8 cellular contexts compared by ENCODE assay signal in genomic region chr20:33947709-33948295, GRCh38. TPM values are rescaled to one million over a fixed set of nuclear protein-coding genes. Genes with fewer than 3 reads are reported as not detected.
DNase-seq lines count a peak whose midpoint lies in the region; ATAC-seq and TF ChIP-seq lines count a peak whose summit lies in the region.

No MANE protein-coding gene starts in this region.

- no peak for TF ChIP-seq POLR2A in gastrocnemius medialis (IDR thresholded peaks at IDR 0.05)

- intact Hi-C loops in gastrocnemius medialis (cut with DNase I; ENCODE audit: low total_unique reads) (no loop called here), left ventricle myocardium superior (cut with micrococcal nuclease) (no loop called here)

- no peak overlapping the region for H3K4me3 Mint-ChIP-seq in activated T-cell treated with anti-CD3 and anti-CD28 coated beads, Interleukin-2, amount 50 U/mL, for 24 hours

- H3K27ac ChIP-seq in gastrocnemius medialis, result no peak overlapping the region

- no peaks in the 10 kb centered on the region for H3K9me3 ChIP-seq in gastrocnemius medialis

- H3K4me1 ChIP-seq in gastrocnemius medialis, result no peaks in the 10 kb centered on the region

- peaks cover 22% of the 10 kb centered on the region for H3K9me3 Mint-ChIP-seq in activated T-cell treated with anti-CD3 and anti-CD28 coated beads, Interleukin-2, amount 50 U/mL, for 24 hours

- H3K4me3 ChIP-seq in gastrocnemius medialis, result no peak overlapping the region

- H3K27ac Mint-ChIP-seq in activated T-cell treated with anti-CD3 and anti-CD28 coated beads, Interleukin-2, amount 50 U/mL, for 24 hours, result no peak overlapping the region

- ATAC-seq in esophagus mucosa, result peak; percentile 53
- ATAC-seq in gastrocnemius medialis, result no peak
- ATAC-seq in GM18870 (IDR thresholded peaks at IDR 0.05; ENCODE audit: unreplicated experiment), result no peak
- ATAC-seq in left ventricle myocardium superior, result no peak

- peaks cover 8% of the 10 kb centered on the region for H3K27me3 Mint-ChIP-seq in activated T-cell treated with anti-CD3 and anti-CD28 coated beads, Interleukin-2, amount 50 U/mL, for 24 hours

- no peaks in the 10 kb centered on the region for H3K36me3 ChIP-seq in gastrocnemius medialis

- peaks cover 1% of the 10 kb centered on the region for H3K36me3 Mint-ChIP-seq in activated T-cell treated with anti-CD3 and anti-CD28 coated beads, Interleukin-2, amount 50 U/mL, for 24 hours (ENCODE audit: low read depth)

- no peaks in the 10 kb centered on the region for H3K4me1 Mint-ChIP-seq in activated T-cell treated with anti-CD3 and anti-CD28 coated beads, Interleukin-2, amount 50 U/mL, for 24 hours (ENCODE audit: low read depth)

- TF ChIP-seq CTCF in gastrocnemius medialis (IDR thresholded peaks at IDR 0.05 in 4 of 5, conservative IDR thresholded peaks at IDR 0.05 in 1 of 5), result peak in 4 of 5 experiments; percentile 27 to 45 (median 39)

- DNase-seq in activated T-cell treated with anti-CD3 and anti-CD28 coated beads for 1 hour (ENCODE audit: low read depth), result peak; percentile 9
- DNase-seq in activated T-cell treated with anti-CD3 and anti-CD28 coated beads, Interleukin-2, amount 50 U/mL, for 24 hours, result no peak
- peak; percentile 14 for DNase-seq in NCI-H2081 treated with DMSO at 0.1 percent for 48 hours (lab: John Stamatoyannopoulos, UW)
- DNase-seq in activated CD4-positive, alpha-beta T cell treated with anti-CD3 and anti-CD28 coated beads for 48 hours, result peak; percentile 69
- DNase-seq in gastrocnemius medialis, result no peak
- no peak for DNase-seq in left ventricle myocardium superior

- H3K27me3 ChIP-seq in gastrocnemius medialis, result no peaks in the 10 kb centered on the region

- in situ Hi-C loops in gastrocnemius medialis (cut with MboI; ENCODE audit: low sequenced_read_pairs in 4 of 4), result loop anchor here in 2 of 4 donors (10.0 to 25.0 kb wide), 2 partner anchors 114 to 117 kb away; no protein-coding TSS in a partner anchor

RNA-seq across cellular contexts. Expression of gene RALY, which starts 45.9 kb away (rescaled TPM):
- total RNA-seq in esophagus mucosa (82.6 TPM), gastrocnemius medialis (100 to 1,000 TPM in 2 of 4 donors, 10 to 100 TPM in 2; 69.0 to 119 (median 93.1) TPM), left ventricle myocardium superior (104 TPM)

Comparison
In these comparisons a context has a peak if more than half of its experiments do, and no peak if none do; other contexts are left out.
1. DNase-seq: peak in activated T-cell treated with anti-CD3 and anti-CD28 coated beads for 1 hour (single experiment), NCI-H2081 treated with DMSO at 0.1 percent for 48 hours (single experiment) and activated CD4-positive, alpha-beta T cell treated with anti-CD3 and anti-CD28 coated beads for 48 hours (single experiment); none in activated T-cell treated with anti-CD3 and anti-CD28 coated beads, Interleukin-2, amount 50 U/mL, for 24 hours (single experiment), gastrocnemius medialis (0 of 2) and left ventricle myocardium superior (single experiment).